In the genomic region with DNA sequence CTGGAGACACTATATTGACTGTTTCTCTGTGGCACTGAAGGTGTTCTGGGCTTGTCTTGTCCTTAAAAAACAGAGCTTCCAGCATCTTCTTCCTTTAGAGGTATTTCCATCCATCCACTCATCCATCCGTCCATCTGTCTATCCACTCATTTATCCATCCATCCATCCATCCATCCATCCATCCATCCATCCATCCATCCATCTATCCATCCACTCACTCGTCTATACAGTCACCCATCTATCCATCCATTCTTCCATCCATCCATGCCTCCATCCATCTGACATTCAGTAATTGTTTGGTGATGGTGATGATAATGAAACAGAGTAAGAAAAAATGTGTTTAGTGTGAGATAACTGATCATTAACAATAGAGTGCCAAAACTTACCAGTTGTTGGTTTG, we compare ENCODE assay signal across 3 cellular contexts.
"Had no signal": no experiment of that assay in that cellular context is flagged by ENCODE, and none has a peak within 500 bp of the region (broad histone marks: within the 10 kb centered on the region; RNA-seq: fewer than 3 reads in every experiment).

No MANE protein-coding gene starts in this region.

- ATAC-seq: GM12878 had no signal

- DNase-seq: GDM1, GF-D8 had no signal

- H3K4me3 ChIP-seq: GM12878 had no signal
